8 cellular contexts compared by ENCODE assay signal in genomic region chr1:149811890-149812829, GRCh38. TPM values are rescaled to one million over a fixed set of nuclear protein-coding genes. Genes with fewer than 3 reads are reported as not detected.
DNase-seq lines count a peak whose midpoint lies in the region; ATAC-seq, FAIRE-seq and TF ChIP-seq lines count a peak whose summit lies in the region.
"Not testable (repeated sequence)": the region's sequence is repeated elsewhere in the genome, so short reads cannot be mapped to it uniquely, and the experiment has no call there.

No MANE protein-coding gene starts in this region.

- peak overlapping the region; percentile 99 for H3K27ac Mint-ChIP-seq in endodermal cell

- DNase-seq in COLO829 (ENCODE audit: low spot score) (peak; percentile 63), HTR-8/SVneo (ENCODE audit: insufficient read length, low spot score) (peak; percentile 21), NOMO-1 treated with DMSO at 0.1 percent for 48 hours (lab: John Stamatoyannopoulos, UW; ENCODE audit: unreplicated experiment) (peak; percentile 92), endodermal cell (peak; percentile 89)
- DNase-seq in activated CD8-positive, alpha-beta memory T cell treated with anti-CD3 and anti-CD28 coated beads for 48 hours (ENCODE audit: low read depth in 2 of 3, low spot score in 2 of 3) = peak; percentile 54 to 63 (median 54)
- peak; percentile 56 for DNase-seq in stimulated activated CD8-positive, alpha-beta memory T cell treated with anti-CD3 and anti-CD28 coated beads, Interleukin-12 subunit alpha, Interleukin-12 subunit beta, amount 100 ng/mL, for 4 hours (ENCODE audit: low read depth)

- peak; percentile 82 for ATAC-seq in GM21381 (IDR thresholded peaks at IDR 0.05; ENCODE audit: unreplicated experiment)

- not testable (repeated sequence) for H3K36me3 Mint-ChIP-seq in endodermal cell (ENCODE audit: low read depth)

- H3K36me3 ChIP-seq in endodermal cell (ENCODE audit: control insufficient read depth, insufficient read depth, low read length); mesodermal cell (ENCODE audit: control insufficient read depth, insufficient read depth, low read length): not testable (repeated sequence)

- not testable (repeated sequence) for H3K27me3 Mint-ChIP-seq in endodermal cell (ENCODE audit: insufficient read depth)

- peak overlapping the region; percentile 44 for H3K9ac ChIP-seq in endodermal cell (ENCODE audit: extremely low read depth, low read length, poor library complexity, severe bottlenecking)

- H3K27me3 ChIP-seq in endodermal cell (ENCODE audit: control insufficient read depth, insufficient read depth, low read length, poor library complexity, severe bottlenecking) = not testable (repeated sequence)

- not testable (repeated sequence) for H3K4me1 ChIP-seq in endodermal cell (ENCODE audit: control insufficient read depth, insufficient read depth, low read length); mesodermal cell (ENCODE audit: control insufficient read depth, insufficient read depth, low read length, poor library complexity, severe bottlenecking)

- not testable (repeated sequence) for TF ChIP-seq CTCF in endodermal cell (conservative IDR thresholded peaks at IDR 0.05)

- H3K9me3 Mint-ChIP-seq in endodermal cell = not testable (repeated sequence)

- WGBS in endodermal cell (ENCODE audit: insufficient coverage in 1 of 2, insufficient read length in 1 of 2), 2 experiments = 0% methylated on average over 17 to 30 of the region's 55 CpGs
- 0% methylated on average over 18 to 21 of the region's 55 CpGs for WGBS in mesodermal cell (ENCODE audit: insufficient coverage in 2 of 2), 2 experiments

- H3K4me3 ChIP-seq in endodermal cell (ENCODE audit: low read length) (peak overlapping the region; percentile 75), mesodermal cell (ENCODE audit: extremely low read depth, insufficient read depth, low read length, poor library complexity, severe bottlenecking) (peak overlapping the region; percentile 38)

- not testable (repeated sequence) for FAIRE-seq in HTR-8/SVneo (lab: Jason Lieb, UNC)

- H3K4me1 Mint-ChIP-seq in endodermal cell = not testable (repeated sequence)

- peak overlapping the region; percentile 85 for H3K27ac ChIP-seq in endodermal cell (ENCODE audit: low read depth, low read length)
- H3K27ac ChIP-seq in mesodermal cell (ENCODE audit: low read depth, low read length, severe bottlenecking) = peak overlapping the region; percentile 86

- H3K4me3 Mint-ChIP-seq in endodermal cell = peak overlapping the region; percentile 79

- H3K9me3 ChIP-seq in endodermal cell (ENCODE audit: control insufficient read depth, low read length); mesodermal cell (ENCODE audit: control insufficient read depth, low read length): not testable (repeated sequence)

RNA-seq across cellular contexts. Expression of gene FCGR1A, which starts 29.7 kb away (rescaled TPM):
- total RNA-seq in endodermal cell = not detected
- polyA plus RNA-seq in endodermal cell (2013, experiment 1 of 2) = not detected
- not detected for polyA plus RNA-seq in endodermal cell (2013, experiment 2 of 2)
- not detected for polyA plus RNA-seq in mesodermal cell (2013, experiment 1 of 2)
- polyA plus RNA-seq in mesodermal cell (2013, experiment 2 of 2) = not detected

Comparison
In these comparisons a context has a peak if more than half of its experiments do, and no peak if none do; other contexts are left out.
1. Peak in every context shown above with its lines: DNase-seq, ATAC-seq, H3K4me3 ChIP-seq and H3K27ac ChIP-seq.
2. DNase-seq: peak in every context shown above with its lines; median percentile 92 in NOMO-1 treated with DMSO at 0.1 percent for 48 hours; 89 in endodermal cell; 63 in COLO829; 56 in stimulated activated CD8-positive, alpha-beta memory T cell treated with anti-CD3 and anti-CD28 coated beads, Interleukin-12 subunit alpha, Interleukin-12 subunit beta, amount 100 ng/mL, for 4 hours; 54 in activated CD8-positive, alpha-beta memory T cell treated with anti-CD3 and anti-CD28 coated beads for 48 hours; 21 in HTR-8/SVneo.